Comparison of ENCODE assay signal across 9 cellular contexts in genomic region chr5:170184007-170184687, GRCh38. TPM values are rescaled to one million over a fixed set of nuclear protein-coding genes. Genes with fewer than 3 reads are reported as not detected.
DNase-seq lines count a peak whose midpoint lies in the region; ATAC-seq, FAIRE-seq and TF ChIP-seq lines count a peak whose summit lies in the region.
"Had no signal": no experiment of that assay in that cellular context is flagged by ENCODE, and none has a peak within 500 bp of the region (broad histone marks: within the 10 kb centered on the region; RNA-seq: fewer than 3 reads in every experiment).

No MANE protein-coding gene starts in this region.

- H3K9me3 Mint-ChIP-seq in astrocyte (ENCODE audit: unreplicated experiment) = peaks cover 3% of the 10 kb centered on the region

- no peaks in the 10 kb centered on the region for H3K4me1 ChIP-seq in SJCRH30
- no peaks in the 10 kb centered on the region for H3K4me1 ChIP-seq in astrocyte (ENCODE audit: insufficient read depth, low read length)
- H3K4me1 ChIP-seq in small intestine (ENCODE audit: control insufficient read depth in 2 of 2, insufficient read depth in 1 of 2, low read depth in 1 of 2, low read length in 1 of 2) = no peaks in the 10 kb centered on the region

- peak; percentile 76 for TF ChIP-seq CTCF in astrocyte (IDR thresholded peaks at IDR 0.05; ENCODE audit: insufficient read depth, low read depth, low read length)

- no peak overlapping the region for H3K27ac ChIP-seq in SJCRH30
- H3K27ac ChIP-seq in astrocyte (ENCODE audit: low read depth, low read length) = no peak overlapping the region
- no peak overlapping the region for H3K27ac ChIP-seq in small intestine (ENCODE audit: low read depth in 1 of 2, low read length in 1 of 2)

- H3K79me2 ChIP-seq in astrocyte (ENCODE audit: insufficient read depth, low read length) = no peaks in the 10 kb centered on the region

- 33 to 39% (median 34%) methylated on average over 8 of the region's 8 CpGs for WGBS in small intestine, 3 donors

- FAIRE-seq in astrocyte (lab: Jason Lieb, UNC) (no peak), small intestine (lab: Jason Lieb, UNC) (no peak)

- no peak overlapping the region for H3K27ac Mint-ChIP-seq in astrocyte (ENCODE audit: unreplicated experiment)

- H3K36me3 Mint-ChIP-seq in astrocyte (ENCODE audit: low read depth, unreplicated experiment) = no peaks in the 10 kb centered on the region

- DNase-seq in COR-L47 (lab: John Stamatoyannopoulos, UW) (peak; percentile 64), HPDE6-E6E7 (ENCODE audit: extremely low spot score) (peak; percentile 69), SJCRH30 (peak; percentile 50 to 75), astrocyte (ENCODE audit: low read depth) (peak; percentile 4), hippocampal formation (lab: John Stamatoyannopoulos, UW) (peak; percentile 45 to 47), small intestine (peak; percentile 47)
- no peak for DNase-seq in central memory CD4-positive, alpha-beta T cell

- H2AFZ ChIP-seq in astrocyte (ENCODE audit: low read depth, low read length) = no peak overlapping the region

- H3K36me3 ChIP-seq in SJCRH30 (no peaks in the 10 kb centered on the region), astrocyte (ENCODE audit: insufficient read depth, low read length) (no peaks in the 10 kb centered on the region), small intestine (ENCODE audit: control insufficient read depth in 2 of 2, insufficient read depth in 2 of 2, low read length in 2 of 2) (no peaks in the 10 kb centered on the region)

- H3K9me3 ChIP-seq in SJCRH30 (replicated peaks) = no peaks in the 10 kb centered on the region
- H3K9me3 ChIP-seq in astrocyte (ENCODE audit: insufficient read depth, low read depth, low read length) = no peaks in the 10 kb centered on the region
- no peaks in the 10 kb centered on the region for H3K9me3 ChIP-seq in small intestine (ENCODE audit: control insufficient read depth, low read depth)

- ATAC-seq in GM19351 (IDR thresholded peaks at IDR 0.05; ENCODE audit: unreplicated experiment) = peak; percentile 83

- H3K4me2 ChIP-seq in astrocyte (ENCODE audit: low read length) = no peak overlapping the region

- H4K20me1 ChIP-seq in astrocyte (ENCODE audit: insufficient read depth, low read length) = no peaks in the 10 kb centered on the region

- H3K4me3 Mint-ChIP-seq in astrocyte (ENCODE audit: unreplicated experiment) = no peak overlapping the region

- H3K27me3 ChIP-seq in SJCRH30 = no peaks in the 10 kb centered on the region; the same call in 1 of the 2 replicates
- no peaks in the 10 kb centered on the region for H3K27me3 ChIP-seq in astrocyte (ENCODE audit: insufficient read depth, low read length)
- H3K27me3 ChIP-seq in small intestine (ENCODE audit: control insufficient read depth in 2 of 2, insufficient read depth in 2 of 2, low read length in 2 of 2) = no peaks in the 10 kb centered on the region

- H3K9ac ChIP-seq in astrocyte (ENCODE audit: low read length) = no peak overlapping the region

- H3K27me3 Mint-ChIP-seq in astrocyte (ENCODE audit: low read depth, unreplicated experiment) = peaks cover 29% of the 10 kb centered on the region

- H3K4me3 ChIP-seq in SJCRH30 (no peak overlapping the region), astrocyte (ENCODE audit: insufficient read depth, low read depth, low read length) (no peak overlapping the region), small intestine (ENCODE audit: low read depth in 1 of 2, low read length in 2 of 2) (no peak overlapping the region)

- no peaks in the 10 kb centered on the region for H3K4me1 Mint-ChIP-seq in astrocyte (ENCODE audit: low read depth, unreplicated experiment)

RNA-seq across cellular contexts. Expression of gene C5orf58, which starts 48.6 kb away (rescaled TPM):
- not detected in 2 replicates for total RNA-seq in SJCRH30 (2014; rRNA removed; shearing (Covaris generic))
- total RNA-seq in astrocyte = not detected in 2 replicates
- not detected for polyA plus RNA-seq in small intestine
- total RNA-seq: T-helper 2 cell treated with Interferon-gamma antibody and Interleukin-4, amounts not matched to agents 100 ng/mL and 5 ng/mL, for 36 hours had no signal
